In genomic region chr9:94212091-94212490, GRCh38 we compare ENCODE assay signal across 23 cellular contexts. TPM values are rescaled to one million over a fixed set of nuclear protein-coding genes. Genes with fewer than 3 reads are reported as not detected.
DNase-seq lines count a peak whose midpoint lies in the region; ATAC-seq, FAIRE-seq and TF ChIP-seq lines count a peak whose summit lies in the region.
"Had no signal": no experiment of that assay in that cellular context is flagged by ENCODE, and none has a peak within 500 bp of the region (broad histone marks: within the 10 kb centered on the region; RNA-seq: fewer than 3 reads in every experiment).

No MANE protein-coding gene starts in this region.

- H2BK12ac ChIP-seq in H9 (ENCODE audit: insufficient read length, low read depth, low read length) = no peak overlapping the region

- no TSS peak for BruUV-seq in PC-9 (replicated peaks; lab: Mats Ljungman, UMichigan)

- no peak for DNase-seq in H9
- peak; percentile 7 to 36 for DNase-seq in PC-9
- DNase-seq in choroid plexus epithelial cell (ENCODE audit: low read depth) = peak; percentile 77
- no peak for DNase-seq in neural progenitor cell (ENCODE audit: low spot score)
- no peak for DNase-seq in HTR-8/SVneo (ENCODE audit: insufficient read length, low spot score)
- DNase-seq in DMS114 treated with DMSO at 0.1 percent for 48 hours (lab: John Stamatoyannopoulos, UW; ENCODE audit: unreplicated experiment) = no peak
- DNase-seq in T-helper 2 cell = no peak
- DNase-seq: activated CD4-positive, alpha-beta T cell treated with anti-CD3 and anti-CD28 coated beads, Interleukin-2, amount 10 ng/mL, durations not matched to agents 24 days and 14 days; Calu3; hippocampal formation; left ventricle myocardium superior; NCI-H1694 treated with DMSO at 0.1 percent for 48 hours; NCI-H526; sigmoid colon; stimulated activated CD4-positive, alpha-beta T cell treated with anti-CD3 and anti-CD28 coated beads, Interleukin-15, amount 100 ng/mL, for 24 hours had no signal

- H3K27me3 Mint-ChIP-seq in H9 (ENCODE audit: low read depth) (peaks cover 6% of the 10 kb centered on the region), neural progenitor cell (ENCODE audit: insufficient read depth, low read depth) (no peaks in the 10 kb centered on the region)

- H2BK15ac ChIP-seq in H9 (ENCODE audit: low read depth, low read length) = no peak overlapping the region

- WGBS in H9 (ENCODE audit: extremely low coverage, insufficient read length, low lambda C conversion rate) = no CpG with 5 or more reads among the region's 1 CpG

- H3K9me3 ChIP-seq in H9 (ENCODE audit: control insufficient read depth, low read depth, low read length) = no peaks in the 10 kb centered on the region
- no peaks in the 10 kb centered on the region for H3K9me3 ChIP-seq in PC-9 (ENCODE audit: insufficient read depth, low read depth)
- no peaks in the 10 kb centered on the region for H3K9me3 ChIP-seq in neural progenitor cell (ENCODE audit: low read depth)
- H3K9me3 ChIP-seq: sigmoid colon had no signal

- no peaks in the 10 kb centered on the region for H3K36me3 ChIP-seq in PC-9 (ENCODE audit: low read depth)
- no peaks in the 10 kb centered on the region for H3K36me3 ChIP-seq in neural progenitor cell
- H3K36me3 ChIP-seq: sigmoid colon had no signal

- H3K4me3 ChIP-seq in PC-9 = no peak overlapping the region
- H3K4me3 ChIP-seq in choroid plexus epithelial cell (ENCODE audit: low read depth, low read length) = no peak overlapping the region
- no peak overlapping the region for H3K4me3 ChIP-seq in neural progenitor cell
- H3K4me3 ChIP-seq: sigmoid colon had no signal

- no peaks in the 10 kb centered on the region for H3K23me2 ChIP-seq in H9 (ENCODE audit: insufficient read length, low read depth, low read length, poor library complexity, severe bottlenecking)

- H2BK120ac ChIP-seq in H9 (ENCODE audit: low read depth, low read length, poor library complexity, severe bottlenecking) = no peak overlapping the region

- H3K4me3 Mint-ChIP-seq in H9 = no peak overlapping the region
- H3K4me3 Mint-ChIP-seq in neural progenitor cell = no peak overlapping the region
- H3K4me3 Mint-ChIP-seq: activated CD4-positive, alpha-beta T cell treated with anti-CD3 and anti-CD28 coated beads, Interleukin-2, amount 10 ng/mL, durations not matched to agents 24 days and 14 days; CD14-positive monocyte; stimulated activated naive CD8-positive, alpha-beta T cell treated with anti-CD3 and anti-CD28 coated beads, Interleukin-15, Interleukin-2, amounts not matched to agents 100 ng/mL and 50 ng/mL, for 24 hours had no signal

- H3K4me1 ChIP-seq in H9 (ENCODE audit: insufficient read depth, low read length) (peaks cover 10% of the 10 kb centered on the region; the same call in 1 of the 2 replicates), PC-9 (replicated peaks; ENCODE audit: insufficient read depth) (no peaks in the 10 kb centered on the region), neural progenitor cell (no peaks in the 10 kb centered on the region)
- H3K4me1 ChIP-seq: foreskin keratinocyte had no signal

- H3K4me1 Mint-ChIP-seq in H9 = peaks cover 13 to 17% of the 10 kb centered on the region in 2 experiments
- no peaks in the 10 kb centered on the region for H3K4me1 Mint-ChIP-seq in neural progenitor cell

- H3K9ac ChIP-seq in H9 (ENCODE audit: extremely low read depth, insufficient read length, low read length) (no peak overlapping the region), neural progenitor cell (no peak overlapping the region)
- H3K9ac ChIP-seq: KMS-11 had no signal

- H2BK20ac ChIP-seq in H9 (ENCODE audit: low read depth, low read length, poor library complexity, severe bottlenecking) = no peak overlapping the region

- H3K9me3 Mint-ChIP-seq in H9 (peaks cover 11% of the 10 kb centered on the region in 2 experiments; a peak in 4 of 5 replicates), neural progenitor cell (peaks cover 7% of the 10 kb centered on the region)
- H3K9me3 Mint-ChIP-seq: activated CD4-positive, alpha-beta T cell treated with anti-CD3 and anti-CD28 coated beads, Interleukin-2, amount 10 ng/mL, durations not matched to agents 24 days and 14 days; activated naive CD4-positive, alpha-beta T cell treated with anti-CD3 and anti-CD28 coated beads, Interleukin-2, amount 50 U/mL, for 72 hours; activated T-helper 2 cell treated with anti-CD3 and anti-CD28 coated beads, Interferon-gamma antibody, Interleukin-2, Interleukin-4, amounts not matched to agents 10 μg/mL and 5 μg/mL and 100 μg/mL, durations not matched to agents 14 hours and 24 hours and 36 hours; stimulated activated naive CD8-positive, alpha-beta T cell treated with anti-CD3 and anti-CD28 coated beads, Interleukin-15, Interleukin-2, amounts not matched to agents 100 ng/mL and 50 ng/mL, for 24 hours had no signal

- no peaks in the 10 kb centered on the region for H3K79me1 ChIP-seq in H9 (ENCODE audit: insufficient read depth, low read depth, low read length, poor library complexity, severe bottlenecking)

- no peak for TF ChIP-seq CTCF in H9 (conservative IDR thresholded peaks at IDR 0.05)
- no peak for TF ChIP-seq CTCF in PC-9 (conservative IDR thresholded peaks at IDR 0.05)
- TF ChIP-seq CTCF in choroid plexus epithelial cell (conservative IDR thresholded peaks at IDR 0.05; ENCODE audit: low read depth, low read length) = no peak
- TF ChIP-seq CTCF in neural progenitor cell (IDR thresholded peaks at IDR 0.05) = no peak

- intact Hi-C loops in PC-9 (cut with micrococcal nuclease; ENCODE audit: unreplicated experiment) = loop anchor here (2.0 kb wide), 1 partner anchor 247 kb away; no protein-coding TSS in a partner anchor

- no peak overlapping the region for H3K27ac ChIP-seq in H9 (ENCODE audit: insufficient read length, low read depth, low read length)
- no peak overlapping the region for H3K27ac ChIP-seq in PC-9
- H3K27ac ChIP-seq in neural progenitor cell = no peak overlapping the region
- H3K27ac ChIP-seq: foreskin keratinocyte, KMS-11, sigmoid colon had no signal

- H3K9me2 ChIP-seq in PC-9 (ENCODE audit: insufficient read depth) = no peaks in the 10 kb centered on the region

- no peak overlapping the region for H3K18ac ChIP-seq in H9 (ENCODE audit: insufficient read length, low read depth, low read length)

- H4K20me1 ChIP-seq in H9 (ENCODE audit: control insufficient read depth, insufficient read depth, insufficient read length) = no peaks in the 10 kb centered on the region
- no peaks in the 10 kb centered on the region for H4K20me1 ChIP-seq in PC-9 (ENCODE audit: insufficient read depth)
- H4K20me1 ChIP-seq in neural progenitor cell (ENCODE audit: low read depth) = no peaks in the 10 kb centered on the region

- no peak overlapping the region for H4K91ac ChIP-seq in H9 (ENCODE audit: insufficient read length, low read depth, low read length)

- no peak overlapping the region for H2AK5ac ChIP-seq in H9 (ENCODE audit: insufficient read length, low read length)

- POLR2A ChIA-PET in PC-9 (lab: Charles Lee; ENCODE audit: unreplicated experiment) = interaction anchor here (0.5 to 0.7 kb wide), 3 partner anchors 199 to 1532 kb away, joined by 4 to 6 read pairs (median 4); no protein-coding TSS in a partner anchor

- no peak overlapping the region for H3T11ph ChIP-seq in H9 (ENCODE audit: low read length)

- CTCF ChIA-PET in PC-9 (lab: Charles Lee) = interaction anchor here (0.6 to 2.6 kb wide), 3 partner anchors 43 to 246 kb away, joined by 9 to 19 read pairs (median 14); no protein-coding TSS in a partner anchor

- no peak overlapping the region for H3K4ac ChIP-seq in H9 (ENCODE audit: low read depth, low read length)

- H2BK5ac ChIP-seq in H9 (ENCODE audit: insufficient read length, low read length) = no peak overlapping the region

- peak overlapping the region in 2 of 3 experiments; percentile 10 to 36; a peak in 1 of 7 replicates for H3K27ac Mint-ChIP-seq in H9
- H3K27ac Mint-ChIP-seq in neural progenitor cell = no peak overlapping the region
- H3K27ac Mint-ChIP-seq: activated CD4-positive, alpha-beta T cell treated with anti-CD3 and anti-CD28 coated beads, Interleukin-2, amount 10 ng/mL, durations not matched to agents 24 days and 14 days; activated naive CD4-positive, alpha-beta T cell treated with anti-CD3 and anti-CD28 coated beads, Interleukin-2, amount 50 U/mL, for 72 hours; activated T-helper 2 cell treated with anti-CD3 and anti-CD28 coated beads, Interferon-gamma antibody, Interleukin-2, Interleukin-4, amounts not matched to agents 10 μg/mL and 5 μg/mL and 100 μg/mL, durations not matched to agents 14 hours and 24 hours and 36 hours; stimulated activated naive CD8-positive, alpha-beta T cell treated with anti-CD3 and anti-CD28 coated beads, Interleukin-15, Interleukin-2, amounts not matched to agents 100 ng/mL and 50 ng/mL, for 24 hours had no signal

- H3F3A ChIP-seq in PC-9 (ENCODE audit: insufficient read depth, low read depth) (no peaks in the 10 kb centered on the region), neural progenitor cell (ENCODE audit: low read depth) (no peaks in the 10 kb centered on the region)

- no peaks in the 10 kb centered on the region for H3K27me3 ChIP-seq in H9 (ENCODE audit: insufficient read depth, low read length)
- H3K27me3 ChIP-seq in PC-9 (ENCODE audit: insufficient read depth, low read depth) = no peaks in the 10 kb centered on the region
- no peaks in the 10 kb centered on the region for H3K27me3 ChIP-seq in neural progenitor cell
- H3K27me3 ChIP-seq: sigmoid colon had no signal

- no peak for ATAC-seq in GM18868 (IDR thresholded peaks at IDR 0.05; ENCODE audit: unreplicated experiment)
- ATAC-seq: activated naive CD4-positive, alpha-beta T cell treated with anti-CD3 and anti-CD28 coated beads, Interleukin-2, amount 50 U/mL, for 72 hours; foreskin keratinocyte; left ventricle myocardium superior had no signal

- H3K4me2 ChIP-seq in H9 (ENCODE audit: insufficient read depth, insufficient read length, low read length) (no peak overlapping the region), PC-9 (no peak overlapping the region), neural progenitor cell (no peak overlapping the region)
- H3K4me2 ChIP-seq: KMS-11 had no signal

- H3K56ac ChIP-seq in H9 (ENCODE audit: insufficient read length, low read depth, low read length) = no peak overlapping the region

- no peak overlapping the region for H4K8ac ChIP-seq in H9 (replicated peaks; ENCODE audit: insufficient read length, low read depth, low read length)

- H3K23ac ChIP-seq in H9 (ENCODE audit: insufficient read length, low read depth, low read length) = no peak overlapping the region

- no peak overlapping the region for H3K14ac ChIP-seq in H9 (ENCODE audit: insufficient read depth, low read length)

- FAIRE-seq in HTR-8/SVneo (lab: Jason Lieb, UNC) = no peak
- FAIRE-seq: RCC 7860 had no signal

- H3K79me2 ChIP-seq in H9 (ENCODE audit: insufficient read depth, low read length) (no peaks in the 10 kb centered on the region), PC-9 (ENCODE audit: low read depth) (no peaks in the 10 kb centered on the region), neural progenitor cell (ENCODE audit: low read depth) (no peaks in the 10 kb centered on the region)

- no peak overlapping the region for H4K5ac ChIP-seq in H9 (ENCODE audit: insufficient read length, low read depth, low read length)

- no peak overlapping the region for H2AFZ ChIP-seq in H9 (ENCODE audit: low read length)
- no peak overlapping the region for H2AFZ ChIP-seq in PC-9
- peak overlapping the region; percentile 13 for H2AFZ ChIP-seq in neural progenitor cell (replicated peaks)

- H3K36me3 Mint-ChIP-seq in H9 (ENCODE audit: insufficient read depth in 1 of 3, low read depth in 3 of 3) = peaks cover 0 to 11% (median 6%) of the 10 kb centered on the region in 3 experiments; a peak in 4 of 7 replicates
- no peaks in the 10 kb centered on the region for H3K36me3 Mint-ChIP-seq in neural progenitor cell
- H3K36me3 Mint-ChIP-seq: CD14-positive monocyte had no signal

RNA-seq across cellular contexts. Expression of gene ZNF169, which starts 47.0 kb away (rescaled TPM):
- total RNA-seq in H9 (2021) (4.8 TPM in 2 replicates), PC-9 (2021) (8.5 and 11.3 TPM in 2 replicates), neural progenitor cell (ENCODE audit: low replicate concordance) (9.4 and 14.4 TPM in 2 replicates)

Comparison
In these comparisons a context has a peak if more than half of its experiments do, and no peak if none do; other contexts are left out.
1. DNase-seq: peak in PC-9 (2 of 2) and choroid plexus epithelial cell (single experiment); none in H9 (single experiment), neural progenitor cell (single experiment), HTR-8/SVneo (single experiment), DMS114 treated with DMSO at 0.1 percent for 48 hours (single experiment) and T-helper 2 cell (0 of 5).